9 cellular contexts compared by ENCODE assay signal in genomic region chr15:55917881-55918296, GRCh38.
A peak's percentile ranks its signal among the peaks of the same experiment; 100 is the strongest.
DNase-seq lines count a peak whose midpoint lies in the region; ATAC-seq, FAIRE-seq and TF ChIP-seq lines count a peak whose summit lies in the region.
"Had no signal": no experiment of that assay in that cellular context is flagged by ENCODE, and none has a peak within 500 bp of the region (broad histone marks: within the 10 kb centered on the region; RNA-seq: fewer than 3 reads in every experiment).

No MANE protein-coding gene starts in this region.

- H3K4me3 Mint-ChIP-seq in CD14-positive monocyte: no peak overlapping the region
- H3K4me3 Mint-ChIP-seq: naive thymus-derived CD8-positive, alpha-beta T cell had no signal

- no peaks in the 10 kb centered on the region for H3K27me3 Mint-ChIP-seq in CD14-positive monocyte (ENCODE audit: low read depth in 3 of 3)
- H3K27me3 Mint-ChIP-seq: naive thymus-derived CD8-positive, alpha-beta T cell had no signal

- DNase-seq in CD14-positive monocyte (ENCODE audit: low spot score) (no peak), HCEC 1CT (peak; percentile 97), RCC 7860 (ENCODE audit: low spot score) (peak; percentile 51), erythroblast (lab: John Stamatoyannopoulos, UW) (peak; percentile 14 to 35), ovary (peak in 1 of 5 donors; percentile 40), GM20000 (ENCODE audit: low spot score) (no peak)

- TF ChIP-seq POLR2A in erythroblast (IDR thresholded peaks at IDR 0.05; ENCODE audit: low read length): no peak
- no peak for TF ChIP-seq POLR2A in ovary (IDR thresholded peaks at IDR 0.05)

- TF ChIP-seq EP300 in ovary (IDR thresholded peaks at IDR 0.05): no peak

- H3K36me3 ChIP-seq in ovary: no peaks in the 10 kb centered on the region

- H3K9me3 Mint-ChIP-seq in CD14-positive monocyte: no peaks in the 10 kb centered on the region
- H3K9me3 Mint-ChIP-seq: naive thymus-derived CD8-positive, alpha-beta T cell had no signal

- H3K4me1 Mint-ChIP-seq in CD14-positive monocyte: no peaks in the 10 kb centered on the region
- H3K4me1 Mint-ChIP-seq: naive thymus-derived CD8-positive, alpha-beta T cell had no signal

- no peak overlapping the region for H3K27ac ChIP-seq in ovary

- no peaks in the 10 kb centered on the region for H3K9me3 ChIP-seq in ovary

- ATAC-seq in HG02763 (IDR thresholded peaks at IDR 0.05; ENCODE audit: unreplicated experiment) (no peak), GM21515 (IDR thresholded peaks at IDR 0.05; ENCODE audit: unreplicated experiment) (no peak)

- peaks cover 3% of the 10 kb centered on the region for H3K4me1 ChIP-seq in ovary (ENCODE audit: insufficient read depth)

- H3K4me3 ChIP-seq in ovary: no peak overlapping the region

- H3K36me3 Mint-ChIP-seq in CD14-positive monocyte: no peaks in the 10 kb centered on the region
- H3K36me3 Mint-ChIP-seq: naive thymus-derived CD8-positive, alpha-beta T cell had no signal

- intact Hi-C loops in CD14-positive monocyte (cut with micrococcal nuclease): no loop called here
- intact Hi-C loops in ovary (cut with DNase I): no loop called here

- peak; percentile 83 for FAIRE-seq in RCC 7860 (lab: Jason Lieb, UNC)

- no peak overlapping the region for H3K27ac Mint-ChIP-seq in CD14-positive monocyte

- H3K27me3 ChIP-seq in ovary: no peaks in the 10 kb centered on the region

- 0 to 2% (median 0%) methylated on average over 1 of the region's 1 CpG for WGBS in ovary, 3 donors

- TF ChIP-seq CTCF in CD14-positive monocyte (IDR thresholded peaks at IDR 0.05) (peak; percentile 40), ovary (IDR thresholded peaks at IDR 0.05) (peak; percentile 23 to 33 (median 24)), GM20000 (IDR thresholded peaks at IDR 0.05; ENCODE audit: extremely low read depth, missing control alignments) (no peak)

Comparison
In these comparisons a context has a peak if more than half of its experiments do, and no peak if none do; other contexts are left out.
1. DNase-seq: peak in HCEC 1CT (single experiment), RCC 7860 (single experiment) and erythroblast (2 of 2); none in CD14-positive monocyte (single experiment) and GM20000 (single experiment).